27 cellular contexts compared by ENCODE assay signal in genomic region chr4:508675-509373, GRCh38. TPM values are rescaled to one million over a fixed set of nuclear protein-coding genes. Genes with fewer than 3 reads are reported as not detected.
DNase-seq lines count a peak whose midpoint lies in the region; ATAC-seq and TF ChIP-seq lines count a peak whose summit lies in the region.
"Had no signal": no experiment of that assay in that cellular context is flagged by ENCODE, and none has a peak within 500 bp of the region (broad histone marks: within the 10 kb centered on the region; RNA-seq: fewer than 3 reads in every experiment).

No MANE protein-coding gene starts in this region.

- no peak overlapping the region for H3K27ac ChIP-seq in osteoblast (ENCODE audit: low read depth, low read length)
- no peak overlapping the region for H3K27ac ChIP-seq in aorta (ENCODE audit: low read depth in 1 of 2, low read length in 2 of 2)
- H3K27ac ChIP-seq: adrenal gland, brain microvascular endothelial cell, gastrocnemius medialis, left ventricle myocardium inferior, pancreas, SJCRH30, testis had no signal

- H3K9me3 Mint-ChIP-seq in activated naive CD4-positive, alpha-beta T cell treated with anti-CD3 and anti-CD28 coated beads, Interleukin-2, amount 10 ng/mL, durations not matched to agents 7 days and 5 days = peaks cover 28% of the 10 kb centered on the region
- no peaks in the 10 kb centered on the region for H3K9me3 Mint-ChIP-seq in activated T-helper 17 cell treated with anti-CD3 and anti-CD28 coated beads, Interleukin-2, amount 50 U/mL, for 72 hours
- H3K9me3 Mint-ChIP-seq: mesothelial cell of epicardium had no signal

- CTCF ChIA-PET in activated naive CD4-positive, alpha-beta T cell treated with anti-CD3 and anti-CD28 coated beads, Interleukin-2, amount 10 ng/mL, durations not matched to agents 7 days and 5 days (lab: Charles Lee) = no interaction called here

- H3K4me1 Mint-ChIP-seq in activated naive CD4-positive, alpha-beta T cell treated with anti-CD3 and anti-CD28 coated beads, Interleukin-2, amount 10 ng/mL, durations not matched to agents 7 days and 5 days = peaks cover 21% of the 10 kb centered on the region
- H3K4me1 Mint-ChIP-seq in activated T-helper 17 cell treated with anti-CD3 and anti-CD28 coated beads, Interleukin-2, amount 50 U/mL, for 72 hours = peaks cover 18% of the 10 kb centered on the region
- H3K4me1 Mint-ChIP-seq: mesothelial cell of epicardium; stimulated activated memory B cell treated with anti-CD40 and anti-IgM and Interleukin-4, amounts not matched to agents 10 μg/mL and 1 μg/mL and 100 μg/mL, for 72 hours had no signal

- peaks cover 59% of the 10 kb centered on the region for H3K36me3 ChIP-seq in osteoblast (ENCODE audit: insufficient read depth, low read length)
- H3K36me3 ChIP-seq in aorta (ENCODE audit: control insufficient read depth in 1 of 2, insufficient read depth in 2 of 2, low read length in 1 of 2) = peaks cover 3 to 5% of the 10 kb centered on the region in 2 donors

- ATAC-seq in activated T-helper 17 cell treated with anti-CD3 and anti-CD28 coated beads, Interleukin-2, amount 50 U/mL, for 72 hours (replicated peaks) = peak; percentile 32
- no peak for ATAC-seq in aorta (ENCODE audit: low FRiP score)
- ATAC-seq: gastrocnemius medialis; natural killer cell treated with Interleukin-12 subunit alpha and Interleukin-12 subunit beta and Interleukin-15 and Interleukin-18, amount 100 ng/mL, for 72 hours; Panc1; pancreas; stimulated activated memory B cell treated with anti-CD40 and anti-IgM and Interleukin-4, amounts not matched to agents 10 μg/mL and 1 μg/mL and 100 μg/mL, for 72 hours had no signal

- H3K36me3 Mint-ChIP-seq in activated naive CD4-positive, alpha-beta T cell treated with anti-CD3 and anti-CD28 coated beads, Interleukin-2, amount 10 ng/mL, durations not matched to agents 7 days and 5 days = peaks cover 83% of the 10 kb centered on the region
- peaks cover 95% of the 10 kb centered on the region for H3K36me3 Mint-ChIP-seq in activated T-helper 17 cell treated with anti-CD3 and anti-CD28 coated beads, Interleukin-2, amount 50 U/mL, for 72 hours (ENCODE audit: low read depth)

- WGBS in aorta, 2 donors = 79 to 84% methylated on average over 12 of the region's 12 CpGs

- H3K27me3 ChIP-seq in osteoblast (ENCODE audit: insufficient read depth, low read length) (no peaks in the 10 kb centered on the region), aorta (ENCODE audit: control insufficient read depth in 1 of 2, insufficient read depth in 2 of 2, low read length in 1 of 2) (no peaks in the 10 kb centered on the region)
- H3K27me3 ChIP-seq: adrenal gland, brain microvascular endothelial cell, gastrocnemius medialis, pancreas, SJCRH30, testis had no signal

- peak overlapping the region; percentile 65 for H3K27ac Mint-ChIP-seq in activated naive CD4-positive, alpha-beta T cell treated with anti-CD3 and anti-CD28 coated beads, Interleukin-2, amount 10 ng/mL, durations not matched to agents 7 days and 5 days
- peak overlapping the region; percentile 4 for H3K27ac Mint-ChIP-seq in activated T-helper 17 cell treated with anti-CD3 and anti-CD28 coated beads, Interleukin-2, amount 50 U/mL, for 72 hours
- H3K27ac Mint-ChIP-seq: mesothelial cell of epicardium; natural killer cell treated with Interleukin-12 subunit alpha and Interleukin-12 subunit beta and Interleukin-15 and Interleukin-18, amount 100 ng/mL, for 72 hours; stimulated activated memory B cell treated with anti-CD40 and anti-IgM and Interleukin-4, amounts not matched to agents 10 μg/mL and 1 μg/mL and 100 μg/mL, for 72 hours had no signal

- peak; percentile 30 for DNase-seq in activated naive CD4-positive, alpha-beta T cell treated with anti-CD3 and anti-CD28 coated beads, Interleukin-2, amount 10 ng/mL, durations not matched to agents 7 days and 5 days
- DNase-seq in activated naive CD4-positive, alpha-beta T cell treated with anti-CD3 and anti-CD28 coated beads, Interleukin-2, amount 50 U/mL, for 16 hours = no peak
- peak; percentile 56 for DNase-seq in Jurkat, Clone E6-1 (ENCODE audit: low read depth, low spot score)
- DNase-seq in osteoblast (ENCODE audit: insufficient read length, low spot score, missing footprints) (peak; percentile 23), NCI-H128 (lab: John Stamatoyannopoulos, UW; ENCODE audit: unreplicated experiment) (no peak), aorta (no peak)
- DNase-seq: activated CD4-positive, alpha-beta T cell treated with anti-CD3 and anti-CD28 coated beads, Interleukin-2, amount 50 U/mL, for 4 hours; activated T-cell treated with anti-CD3 and anti-CD28 coated beads, Interleukin-2, amount 50 U/mL, for 48 hours; adrenal gland; brain microvascular endothelial cell; C1 segment of cervical spinal cord; effector CD8-positive, alpha-beta T cell; gastrocnemius medialis; hippocampal formation; Karpas-422; left ventricle myocardium inferior; MV-4-11; NCI-H1694; NCI-H526; pancreas; SJCRH30; testis had no signal

- no peaks in the 10 kb centered on the region for H3K27me3 Mint-ChIP-seq in activated naive CD4-positive, alpha-beta T cell treated with anti-CD3 and anti-CD28 coated beads, Interleukin-2, amount 10 ng/mL, durations not matched to agents 7 days and 5 days
- H3K27me3 Mint-ChIP-seq in activated T-helper 17 cell treated with anti-CD3 and anti-CD28 coated beads, Interleukin-2, amount 50 U/mL, for 72 hours = no peaks in the 10 kb centered on the region
- H3K27me3 Mint-ChIP-seq: natural killer cell treated with Interleukin-12 subunit alpha and Interleukin-12 subunit beta and Interleukin-15 and Interleukin-18, amount 100 ng/mL, for 72 hours; stimulated activated memory B cell treated with anti-CD40 and anti-IgM and Interleukin-4, amounts not matched to agents 10 μg/mL and 1 μg/mL and 100 μg/mL, for 72 hours had no signal

- no peak overlapping the region for H2AFZ ChIP-seq in osteoblast (ENCODE audit: low read length)

- H3K4me1 ChIP-seq in osteoblast (ENCODE audit: insufficient read depth, low read length) = peaks cover 5% of the 10 kb centered on the region
- no peaks in the 10 kb centered on the region for H3K4me1 ChIP-seq in aorta (ENCODE audit: control insufficient read depth in 1 of 2, insufficient read depth in 2 of 2, low read length in 2 of 2)
- H3K4me1 ChIP-seq: adrenal gland, gastrocnemius medialis, pancreas, SJCRH30, testis had no signal

- H3K4me3 Mint-ChIP-seq in activated naive CD4-positive, alpha-beta T cell treated with anti-CD3 and anti-CD28 coated beads, Interleukin-2, amount 10 ng/mL, durations not matched to agents 7 days and 5 days = no peak overlapping the region
- no peak overlapping the region for H3K4me3 Mint-ChIP-seq in activated T-helper 17 cell treated with anti-CD3 and anti-CD28 coated beads, Interleukin-2, amount 50 U/mL, for 72 hours
- H3K4me3 Mint-ChIP-seq: mesothelial cell of epicardium; natural killer cell treated with Interleukin-12 subunit alpha and Interleukin-12 subunit beta and Interleukin-15 and Interleukin-18, amount 100 ng/mL, for 72 hours; stimulated activated memory B cell treated with anti-CD40 and anti-IgM and Interleukin-4, amounts not matched to agents 10 μg/mL and 1 μg/mL and 100 μg/mL, for 72 hours had no signal

- H3K9me3 ChIP-seq in osteoblast (ENCODE audit: low read depth, low read length) (no peaks in the 10 kb centered on the region), aorta (ENCODE audit: control insufficient read depth, low read length) (no peaks in the 10 kb centered on the region)
- H3K9me3 ChIP-seq: adrenal gland, gastrocnemius medialis, left ventricle myocardium inferior, pancreas, SJCRH30, testis had no signal

- H3K4me2 ChIP-seq in osteoblast (ENCODE audit: insufficient read depth, low read length) = no peak overlapping the region

- peaks cover 8% of the 10 kb centered on the region for H4K20me1 ChIP-seq in osteoblast (ENCODE audit: insufficient read depth, low read length)

- no peak overlapping the region for H3K4me3 ChIP-seq in Jurkat, Clone E6-1 (ENCODE audit: low read length)
- H3K4me3 ChIP-seq in osteoblast (ENCODE audit: insufficient read depth, low read length) = no peak overlapping the region
- no peak overlapping the region for H3K4me3 ChIP-seq in aorta (ENCODE audit: low read length in 2 of 2)
- H3K4me3 ChIP-seq: adrenal gland, gastrocnemius medialis, left ventricle myocardium inferior, pancreas, SJCRH30, testis had no signal

- TF ChIP-seq CTCF in osteoblast (IDR thresholded peaks at IDR 0.05; ENCODE audit: extremely low read depth, low read depth, low read length) = no peak

- intact Hi-C loops in aorta (cut with DNase I) = no loop called here

- H3K79me2 ChIP-seq in osteoblast (ENCODE audit: insufficient read depth, low read length) = peaks cover 24% of the 10 kb centered on the region

RNA-seq across cellular contexts. Expression of gene PIGG, which starts 9.8 kb away (rescaled TPM):
- 30.2 TPM for polyA plus RNA-seq in Jurkat, Clone E6-1 (2012; ENCODE audit: insufficient read depth, insufficient read length)
- 10 to 100 TPM; 50.7 to 66.9 TPM for total RNA-seq in activated T-helper 17 cell treated with anti-CD3 and anti-CD28 coated beads, Interleukin-2, amount 50 U/mL, for 72 hours
- total RNA-seq in osteoblast = 47.4 and 50.3 TPM in 2 replicates
- 10 to 100 TPM; 45.3 to 72.1 TPM for total RNA-seq in aorta
- polyA plus RNA-seq in aorta = 10 to 100 TPM; 13.4 to 45.1 TPM

RNA-seq across cellular contexts. Expression of gene ZNF721, which starts 9.9 kb away (rescaled TPM):
- 25.1 TPM for polyA plus RNA-seq in Jurkat, Clone E6-1 (2012; ENCODE audit: insufficient read depth, insufficient read length)
- total RNA-seq in activated T-helper 17 cell treated with anti-CD3 and anti-CD28 coated beads, Interleukin-2, amount 50 U/mL, for 72 hours = 10 to 100 TPM; 23.4 to 35.4 TPM
- total RNA-seq in osteoblast = 12.1 and 17.4 TPM in 2 replicates
- total RNA-seq in aorta = 10 to 100 TPM; 26.4 to 33.7 TPM
- polyA plus RNA-seq in aorta = 10 to 100 TPM; 13.6 to 13.9 TPM

Comparison
In these comparisons a context has a peak if more than half of its experiments do, and no peak if none do; other contexts are left out.
1. DNase-seq: peak in activated naive CD4-positive, alpha-beta T cell treated with anti-CD3 and anti-CD28 coated beads, Interleukin-2, amount 10 ng/mL, durations not matched to agents 7 days and 5 days (single experiment), Jurkat, Clone E6-1 (single experiment) and osteoblast (single experiment); none in activated naive CD4-positive, alpha-beta T cell treated with anti-CD3 and anti-CD28 coated beads, Interleukin-2, amount 50 U/mL, for 16 hours (single experiment), NCI-H128 (single experiment) and aorta (0 of 2).